In the genomic region with DNA sequence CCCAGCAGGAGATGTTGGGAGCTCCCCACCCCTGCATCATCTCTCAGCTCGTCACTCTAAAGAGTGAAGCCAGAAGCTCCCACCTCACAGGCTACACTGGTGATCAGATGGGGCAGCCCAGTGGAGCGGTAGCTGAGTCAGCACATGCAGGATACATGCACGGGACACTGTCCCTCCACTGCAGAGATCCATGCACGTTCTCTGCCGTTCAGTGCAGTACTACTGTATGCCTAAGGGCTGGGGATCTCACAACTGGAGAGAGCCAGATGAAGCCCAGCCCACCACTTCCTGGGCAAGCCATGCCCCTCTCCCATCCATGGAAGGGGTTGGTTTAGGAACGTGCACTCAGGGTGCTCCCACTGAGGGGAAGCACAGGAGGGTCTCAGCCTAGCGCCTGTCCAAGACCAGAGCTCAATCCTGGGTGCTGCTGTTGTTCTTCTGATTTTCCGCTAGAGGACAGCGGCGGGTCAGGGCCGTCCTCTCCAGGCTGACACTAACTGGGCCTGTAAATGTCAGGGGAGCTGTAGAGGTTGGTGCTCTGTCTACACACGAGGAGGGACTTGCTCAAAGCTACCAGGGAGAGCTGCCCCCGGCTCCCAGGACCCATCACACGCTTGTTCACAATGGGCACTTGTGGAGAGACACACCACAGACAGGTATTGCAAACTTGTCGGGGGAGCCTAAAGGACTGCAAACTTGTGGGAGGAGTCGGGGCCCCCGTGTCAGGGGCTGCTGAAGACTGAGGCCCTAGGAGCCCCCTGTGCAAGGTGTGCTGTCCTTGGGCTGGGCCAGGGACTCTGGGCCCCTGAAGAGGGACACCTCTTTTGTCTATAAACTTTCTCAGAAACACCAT, we compare ENCODE assay signal across 1 cellular context.
TF ChIP-seq lines count a peak whose summit lies in the region.

No MANE protein-coding gene starts in this region.

TF ChIP-seq in SK-N-SH treated with all-trans-retinoic acid at 6 μM for 48 hours, 23 proteins besides CTCF, POLR2A, EP300 and RAD21 (continued from another document):
- TF ChIP-seq, protein P1, sequence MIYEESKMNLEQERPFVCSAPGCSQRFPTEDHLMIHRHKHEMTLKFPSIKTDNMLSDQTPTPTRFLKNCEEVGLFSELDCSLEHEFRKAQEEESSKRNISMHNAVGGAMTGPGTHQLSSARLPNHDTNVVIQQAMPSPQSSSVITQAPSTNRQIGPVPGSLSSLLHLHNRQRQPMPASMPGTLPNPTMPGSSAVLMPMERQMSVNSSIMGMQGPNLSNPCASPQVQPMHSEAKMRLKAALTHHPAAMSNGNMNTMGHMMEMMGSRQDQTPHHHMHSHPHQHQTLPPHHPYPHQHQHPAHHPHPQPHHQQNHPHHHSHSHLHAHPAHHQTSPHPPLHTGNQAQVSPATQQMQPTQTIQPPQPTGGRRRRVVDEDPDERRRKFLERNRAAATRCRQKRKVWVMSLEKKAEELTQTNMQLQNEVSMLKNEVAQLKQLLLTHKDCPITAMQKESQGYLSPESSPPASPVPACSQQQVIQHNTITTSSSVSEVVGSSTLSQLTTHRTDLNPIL (CRISPR knock-in tag; IDR thresholded peaks at IDR 0.05; ENCODE audit: low read depth), result no peak
- TF ChIP-seq ZNF565 (CRISPR knock-in tag; conservative IDR thresholded peaks at IDR 0.05; ENCODE audit: low read depth) (no peak), ARNTL (CRISPR knock-in tag; IDR thresholded peaks at IDR 0.05; ENCODE audit: borderline replicate concordance, low read depth) (no peak), TCF4 (CRISPR knock-in tag; IDR thresholded peaks at IDR 0.05; ENCODE audit: borderline replicate concordance) (no peak)
- TF ChIP-seq, protein P2, sequence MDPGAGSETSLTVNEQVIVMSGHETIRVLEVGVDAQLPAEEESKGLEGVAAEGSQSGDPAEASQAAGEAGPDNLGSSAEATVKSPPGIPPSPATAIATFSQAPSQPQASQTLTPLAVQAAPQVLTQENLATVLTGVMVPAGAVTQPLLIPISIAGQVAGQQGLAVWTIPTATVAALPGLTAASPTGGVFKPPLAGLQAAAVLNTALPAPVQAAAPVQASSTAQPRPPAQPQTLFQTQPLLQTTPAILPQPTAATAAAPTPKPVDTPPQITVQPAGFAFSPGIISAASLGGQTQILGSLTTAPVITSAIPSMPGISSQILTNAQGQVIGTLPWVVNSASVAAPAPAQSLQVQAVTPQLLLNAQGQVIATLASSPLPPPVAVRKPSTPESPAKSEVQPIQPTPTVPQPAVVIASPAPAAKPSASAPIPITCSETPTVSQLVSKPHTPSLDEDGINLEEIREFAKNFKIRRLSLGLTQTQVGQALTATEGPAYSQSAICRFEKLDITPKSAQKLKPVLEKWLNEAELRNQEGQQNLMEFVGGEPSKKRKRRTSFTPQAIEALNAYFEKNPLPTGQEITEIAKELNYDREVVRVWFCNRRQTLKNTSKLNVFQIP (CRISPR knock-in tag; IDR thresholded peaks at IDR 0.05; ENCODE audit: borderline replicate concordance, low read depth), result no peak
- TF ChIP-seq, protein P3, sequence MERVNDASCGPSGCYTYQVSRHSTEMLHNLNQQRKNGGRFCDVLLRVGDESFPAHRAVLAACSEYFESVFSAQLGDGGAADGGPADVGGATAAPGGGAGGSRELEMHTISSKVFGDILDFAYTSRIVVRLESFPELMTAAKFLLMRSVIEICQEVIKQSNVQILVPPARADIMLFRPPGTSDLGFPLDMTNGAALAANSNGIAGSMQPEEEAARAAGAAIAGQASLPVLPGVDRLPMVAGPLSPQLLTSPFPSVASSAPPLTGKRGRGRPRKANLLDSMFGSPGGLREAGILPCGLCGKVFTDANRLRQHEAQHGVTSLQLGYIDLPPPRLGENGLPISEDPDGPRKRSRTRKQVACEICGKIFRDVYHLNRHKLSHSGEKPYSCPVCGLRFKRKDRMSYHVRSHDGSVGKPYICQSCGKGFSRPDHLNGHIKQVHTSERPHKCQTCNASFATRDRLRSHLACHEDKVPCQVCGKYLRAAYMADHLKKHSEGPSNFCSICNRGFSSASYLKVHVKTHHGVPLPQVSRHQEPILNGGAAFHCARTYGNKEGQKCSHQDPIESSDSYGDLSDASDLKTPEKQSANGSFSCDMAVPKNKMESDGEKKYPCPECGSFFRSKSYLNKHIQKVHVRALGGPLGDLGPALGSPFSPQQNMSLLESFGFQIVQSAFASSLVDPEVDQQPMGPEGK (CRISPR knock-in tag; IDR thresholded peaks at IDR 0.05; ENCODE audit: borderline replicate concordance), result no peak
